Comparison of ENCODE assay signal across 15 cellular contexts in the genomic region with DNA sequence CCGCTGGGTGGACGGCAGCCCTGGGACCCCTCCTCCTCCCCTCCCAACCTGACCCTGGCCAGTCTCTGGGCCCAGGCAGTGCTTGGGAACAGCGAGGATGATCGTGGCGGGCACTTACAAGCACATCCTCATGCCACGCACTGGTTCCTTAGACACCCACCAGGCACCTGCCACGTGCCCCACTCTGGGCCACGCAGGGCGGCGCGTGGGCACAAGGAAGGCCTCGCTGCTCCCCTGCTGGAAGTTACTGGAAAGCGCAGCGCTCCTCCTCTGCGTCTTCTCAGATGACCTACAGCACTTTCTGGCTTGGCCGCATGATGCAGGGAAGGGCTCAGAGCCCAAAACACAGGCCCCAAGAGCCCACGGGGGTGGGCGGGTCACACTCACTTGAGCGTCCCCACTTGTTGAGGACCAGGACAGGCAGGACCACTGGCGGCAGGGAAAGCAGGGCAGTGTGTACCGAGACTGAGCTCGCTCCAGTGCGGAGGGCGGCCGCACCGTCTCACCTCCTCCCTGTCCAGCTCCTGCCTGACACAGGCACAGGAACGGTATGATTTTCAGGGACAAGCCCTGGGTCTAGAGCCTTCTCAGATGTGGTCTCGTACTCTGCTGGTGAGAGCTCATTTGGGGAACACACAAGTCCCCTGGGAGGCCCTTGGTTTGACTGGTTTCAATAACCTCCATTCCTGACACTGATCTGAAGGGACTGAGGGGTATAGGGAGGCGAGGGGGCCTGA.
A peak's percentile ranks its signal among the peaks of the same experiment; 100 is the strongest.
DNase-seq lines count a peak whose midpoint lies in the region; ATAC-seq and TF ChIP-seq lines count a peak whose summit lies in the region.
"Had no signal": no experiment of that assay in that cellular context is flagged by ENCODE, and none has a peak within 500 bp of the region (broad histone marks: within the 10 kb centered on the region; RNA-seq: fewer than 3 reads in every experiment).

No MANE protein-coding gene starts in this region.

- ATAC-seq in GM18505 (IDR thresholded peaks at IDR 0.05; ENCODE audit: unreplicated experiment) (peak; percentile 74), GM21786 (IDR thresholded peaks at IDR 0.05; ENCODE audit: unreplicated experiment) (peak; percentile 88), HG03342 (IDR thresholded peaks at IDR 0.05; ENCODE audit: unreplicated experiment) (peak; percentile 84)

- TF ChIP-seq POLR2A in GM18505 (IDR thresholded peaks at IDR 0.05; ENCODE audit: borderline replicate concordance, extremely low read depth, insufficient read depth, insufficient read length): no peak

- DNase-seq in posterior vena cava (ENCODE audit: low spot score) (peak; percentile 58), SIG-M5 treated with dmso at 0.1 percent for 504 hours (lab: John Stamatoyannopoulos, UW; ENCODE audit: unreplicated experiment) (no peak), NCI-H748 (lab: John Stamatoyannopoulos, UW; ENCODE audit: unreplicated experiment) (no peak), HT-29 (ENCODE audit: low spot score) (no peak)
- DNase-seq in activated CD8-positive, alpha-beta memory T cell treated with anti-CD3 and anti-CD28 coated beads for 24 hours: no peak
- DNase-seq: activated CD4-positive, CD25-positive, alpha-beta regulatory T cell treated with anti-CD3 and anti-CD28 coated beads, Interleukin-2, amount 50 U/mL, for 72 hours; activated effector memory CD4-positive, alpha-beta T cell treated with anti-CD3 and anti-CD28 coated beads, Interleukin-2, amount 50 U/mL, for 16 hours; COR-L47; MG63; NCI-H446 treated with DMSO at 0.1 percent for 48 hours; SHP77; sigmoid colon had no signal

- intact Hi-C loops in posterior vena cava (cut with DNase I): no loop called here
